Comparison of ENCODE assay signal across 8 cellular contexts in genomic region chr16:3983081-3983520, GRCh38.
DNase-seq lines count a peak whose midpoint lies in the region; ATAC-seq lines count a peak whose summit lies in the region.

No MANE protein-coding gene starts in this region.

- ATAC-seq in activated T-cell treated with anti-CD3 and anti-CD28 coated beads, Interleukin-2, amount 50 U/mL, for 72 hours (replicated peaks in 1 of 2) = peak; percentile 85 to 87
- ATAC-seq in GM19463 (IDR thresholded peaks at IDR 0.05; ENCODE audit: unreplicated experiment) (no peak), GM21723 (IDR thresholded peaks at IDR 0.05; ENCODE audit: unreplicated experiment) (no peak)

- H3K4me3 Mint-ChIP-seq in activated T-cell treated with anti-CD3 and anti-CD28 coated beads, Interleukin-2, amount 50 U/mL, for 72 hours = peak overlapping the region in 1 of 2 donors; percentile 65

- DNase-seq in activated T-cell treated with anti-CD3 and anti-CD28 coated beads for 24 hours (ENCODE audit: low read depth) (peak; percentile 7), activated T-cell treated with anti-CD3 and anti-CD28 coated beads for 4 hours (no peak), NCI-H69 (lab: John Stamatoyannopoulos, UW) (peak; percentile 62), fibroblast of the conjunctiva (ENCODE audit: low read depth) (peak; percentile 47), nucleus accumbens (lab: John Stamatoyannopoulos, UW) (peak in 39 of 56 donors; percentile 3 to 61 (median 20))
- DNase-seq in activated T-cell treated with anti-CD3 and anti-CD28 coated beads, Interleukin-2, amount 50 U/mL, for 72 hours = peak; percentile 63 to 69

- H3K36me3 Mint-ChIP-seq in activated T-cell treated with anti-CD3 and anti-CD28 coated beads, Interleukin-2, amount 50 U/mL, for 72 hours (ENCODE audit: insufficient read depth in 2 of 2) = no peaks in the 10 kb centered on the region

- peaks cover 11% of the 10 kb centered on the region for H3K4me1 Mint-ChIP-seq in activated T-cell treated with anti-CD3 and anti-CD28 coated beads, Interleukin-2, amount 50 U/mL, for 72 hours (ENCODE audit: low read depth)

- H3K9me3 Mint-ChIP-seq in activated T-cell treated with anti-CD3 and anti-CD28 coated beads, Interleukin-2, amount 50 U/mL, for 72 hours = no peaks in the 10 kb centered on the region

- no peak overlapping the region for H3K27ac Mint-ChIP-seq in activated T-cell treated with anti-CD3 and anti-CD28 coated beads, Interleukin-2, amount 50 U/mL, for 72 hours

- H3K27me3 Mint-ChIP-seq in activated T-cell treated with anti-CD3 and anti-CD28 coated beads, Interleukin-2, amount 50 U/mL, for 72 hours (ENCODE audit: low read depth) = no peaks in the 10 kb centered on the region

Comparison
In these comparisons a context has a peak if more than half of its experiments do, and no peak if none do; other contexts are left out.
1. ATAC-seq: peak in activated T-cell treated with anti-CD3 and anti-CD28 coated beads, Interleukin-2, amount 50 U/mL, for 72 hours (2 of 2); none in GM19463 (single experiment) and GM21723 (single experiment).